In the genomic region with DNA sequence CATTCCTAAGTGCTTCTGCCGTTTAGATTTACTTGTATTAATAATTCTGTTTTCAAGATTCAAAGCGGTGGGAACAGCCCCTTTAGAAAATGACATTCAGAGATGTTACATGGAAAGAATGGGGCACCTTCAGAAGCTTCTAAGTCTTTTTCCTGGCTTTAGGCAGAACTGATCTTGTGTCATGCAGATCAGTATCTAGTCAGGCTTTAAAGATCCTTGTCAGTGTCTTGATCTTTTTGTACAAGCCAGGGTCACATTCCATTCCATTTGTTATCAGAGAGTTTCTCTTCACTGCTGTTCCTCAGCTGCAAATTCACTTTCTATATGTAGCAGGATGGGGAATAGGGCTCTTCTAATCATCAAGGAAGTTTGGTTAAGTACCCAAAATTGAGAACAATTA, we compare ENCODE assay signal across 22 cellular contexts.
"Had no signal": no experiment of that assay in that cellular context is flagged by ENCODE, and none has a peak within 500 bp of the region (broad histone marks: within the 10 kb centered on the region; RNA-seq: fewer than 3 reads in every experiment).

No MANE protein-coding gene starts in this region.

- H3K36me3 ChIP-seq: left ventricle myocardium inferior, lower lobe of right lung, ovary, right atrium auricular region, sigmoid colon had no signal

- H3K9me3 Mint-ChIP-seq: memory B cell, nephron progenitor cell, type B pancreatic cell had no signal

- H3K27ac Mint-ChIP-seq: immature natural killer cell; memory B cell; naive thymus-derived CD4-positive, alpha-beta T cell; nephron progenitor cell; type B pancreatic cell had no signal

- H3K4me1 Mint-ChIP-seq: immature natural killer cell; memory B cell; naive thymus-derived CD4-positive, alpha-beta T cell; nephron progenitor cell had no signal

- ATAC-seq: left cardiac atrium; lower lobe of right lung; naive thymus-derived CD4-positive, alpha-beta T cell had no signal

- H3K27me3 ChIP-seq: dorsolateral prefrontal cortex, ovary, right atrium auricular region, sigmoid colon had no signal

- H3K4me3 ChIP-seq: dorsolateral prefrontal cortex, left ventricle myocardium inferior, lower lobe of right lung, ovary, right atrium auricular region, sigmoid colon, skin epidermis had no signal

- H3K4me3 Mint-ChIP-seq: immature natural killer cell; memory B cell; naive thymus-derived CD4-positive, alpha-beta T cell; nephron progenitor cell; type B pancreatic cell had no signal

- H3K4me1 ChIP-seq: left ventricle myocardium inferior, lower lobe of right lung, right atrium auricular region, sigmoid colon had no signal

- H3K36me3 Mint-ChIP-seq: immature natural killer cell; memory B cell; naive thymus-derived CD4-positive, alpha-beta T cell; type B pancreatic cell had no signal

- H3K27ac ChIP-seq: dorsolateral prefrontal cortex, left ventricle myocardium inferior, lower lobe of right lung, ovary, right atrium auricular region, sigmoid colon, skin epidermis had no signal

- DNase-seq: cortex of kidney; dorsolateral prefrontal cortex; effector CD8-positive, alpha-beta T cell; foreskin melanocyte; head of caudate nucleus; hippocampal formation; immature natural killer cell; kidney; left cardiac atrium; left ventricle myocardium inferior; lower lobe of right lung; naive thymus-derived CD4-positive, alpha-beta T cell; nephron progenitor cell; nucleus accumbens; ovary; sigmoid colon; stimulated activated CD4-positive, alpha-beta T cell treated with anti-CD3 and anti-CD28 coated beads, Interleukin-12 subunit alpha, Interleukin-12 subunit beta, amount 100 ng/mL, for 4 hours; stimulated activated naive CD4-positive, alpha-beta T cell treated with Interleukin-2 at 50 U/mL for 16 hours had no signal

- H3K9me3 ChIP-seq: left ventricle myocardium inferior, lower lobe of right lung, ovary, right atrium auricular region had no signal

- H3K27me3 Mint-ChIP-seq: memory B cell; naive thymus-derived CD4-positive, alpha-beta T cell had no signal
